ENCODE assay signal across 9 cellular contexts in genomic region chr19:37691881-37692504, GRCh38. TPM values are rescaled to one million over a fixed set of nuclear protein-coding genes. Genes with fewer than 3 reads are reported as not detected.
DNase-seq lines count a peak whose midpoint lies in the region; ATAC-seq and TF ChIP-seq lines count a peak whose summit lies in the region.
"Had no signal": no experiment of that assay in that cellular context is flagged by ENCODE, and none has a peak within 500 bp of the region (broad histone marks: within the 10 kb centered on the region; RNA-seq: fewer than 3 reads in every experiment).

No MANE protein-coding gene starts in this region.

- no peaks in the 10 kb centered on the region for H3K36me3 ChIP-seq in right lobe of liver

- no peaks in the 10 kb centered on the region for H3K27me3 ChIP-seq in right lobe of liver

- CTCF ChIA-PET in activated CD8-positive, alpha-beta T cell treated with anti-CD3 and anti-CD28 coated beads, Interleukin-2, amount 10 ng/mL, durations not matched to agents 7 days and 5 days (lab: Charles Lee): interaction anchor here (0.7 kb wide), 1 partner anchor 210 kb away, joined by 3 read pairs; no protein-coding TSS in a partner anchor

- peak overlapping the region; percentile 88 for H3K27ac Mint-ChIP-seq in activated CD8-positive, alpha-beta T cell treated with anti-CD3 and anti-CD28 coated beads, Interleukin-2, amount 10 ng/mL, durations not matched to agents 7 days and 5 days

- intact Hi-C loops in right lobe of liver (cut with DNase I): no loop called here

- H3K36me3 Mint-ChIP-seq in activated CD8-positive, alpha-beta T cell treated with anti-CD3 and anti-CD28 coated beads, Interleukin-2, amount 10 ng/mL, durations not matched to agents 7 days and 5 days (ENCODE audit: low read depth): peaks cover 18% of the 10 kb centered on the region

- peak overlapping the region; percentile 32 to 47 (median 44) for H3K4me3 ChIP-seq in right lobe of liver
- H3K4me3 ChIP-seq: PC-9 had no signal

- no peak for TF ChIP-seq POLR2A in right lobe of liver (IDR thresholded peaks at IDR 0.05)

- POLR2A ChIA-PET in activated CD8-positive, alpha-beta T cell treated with anti-CD3 and anti-CD28 coated beads, Interleukin-2, amount 10 ng/mL, durations not matched to agents 7 days and 5 days (lab: Charles Lee): interaction anchor here (0.7 to 1.4 kb wide), 2 partner anchors 33 to 97 kb away, joined by 3 to 9 read pairs; partner anchors contain the start of genes ZNF540 and ZNF571

- H3K27ac ChIP-seq in right lobe of liver: peak overlapping the region in 2 of 3 donors; percentile 43 to 70
- H3K27ac ChIP-seq: PC-9 had no signal

- 2% methylated on average over 9 of the region's 48 CpGs for WGBS in right lobe of liver (ENCODE audit: insufficient coverage, low coverage, low lambda C conversion rate, missing lambda C conversion rate)

- H3K27me3 Mint-ChIP-seq in activated CD8-positive, alpha-beta T cell treated with anti-CD3 and anti-CD28 coated beads, Interleukin-2, amount 10 ng/mL, durations not matched to agents 7 days and 5 days (ENCODE audit: low read depth): no peaks in the 10 kb centered on the region

- peak; percentile 91 for ATAC-seq in activated CD8-positive, alpha-beta T cell treated with anti-CD3 and anti-CD28 coated beads, Interleukin-2, amount 10 ng/mL, durations not matched to agents 7 days and 5 days
- ATAC-seq in right lobe of liver: peak; percentile 85 to 96 (median 92)
- no peak for ATAC-seq in GM19324 (IDR thresholded peaks at IDR 0.05; ENCODE audit: low FRiP score, unreplicated experiment)

- DNase-seq in DMS79 treated with DMSO at 0.1 percent for 48 hours (lab: John Stamatoyannopoulos, UW): peak; percentile 81
- DNase-seq in NCI-H2029 (lab: John Stamatoyannopoulos, UW): peak; percentile 67
- peak; percentile 85 for DNase-seq in activated CD8-positive, alpha-beta T cell treated with anti-CD3 and anti-CD28 coated beads, Interleukin-2, amount 10 ng/mL, durations not matched to agents 7 days and 5 days
- peak; percentile 88 for DNase-seq in ecto neural progenitor cell (ENCODE audit: low spot score)
- peak; percentile 62 to 80 (median 75) for DNase-seq in right lobe of liver
- peak; percentile 81 to 82 for DNase-seq in stimulated activated CD4-positive, alpha-beta T cell treated with anti-CD3 and anti-CD28 coated beads, Interleukin-2, amount 100 ng/mL, for 24 hours
- no peak for DNase-seq in 8988T

- no peak for TF ChIP-seq CTCF in right lobe of liver (IDR thresholded peaks at IDR 0.05)

- H3K4me1 ChIP-seq in right lobe of liver: no peaks in the 10 kb centered on the region

- peaks cover 10% of the 10 kb centered on the region for H3K4me1 Mint-ChIP-seq in activated CD8-positive, alpha-beta T cell treated with anti-CD3 and anti-CD28 coated beads, Interleukin-2, amount 10 ng/mL, durations not matched to agents 7 days and 5 days (ENCODE audit: low read depth)

- H3K4me3 Mint-ChIP-seq in activated CD8-positive, alpha-beta T cell treated with anti-CD3 and anti-CD28 coated beads, Interleukin-2, amount 10 ng/mL, durations not matched to agents 7 days and 5 days: peak overlapping the region; percentile 85

- H3K9me3 ChIP-seq in right lobe of liver: peaks cover 0 to 4% (median 0%) of the 10 kb centered on the region in 4 donors

- peaks cover 24% of the 10 kb centered on the region for H3K9me3 Mint-ChIP-seq in activated CD8-positive, alpha-beta T cell treated with anti-CD3 and anti-CD28 coated beads, Interleukin-2, amount 10 ng/mL, durations not matched to agents 7 days and 5 days (ENCODE audit: insufficient read depth)

RNA-seq across cellular contexts. Expression of gene ZNF607, which starts 27.6 kb away (rescaled TPM):
- 1 to 10 TPM; 4.4 to 5.0 TPM for total RNA-seq in activated CD8-positive, alpha-beta T cell treated with anti-CD3 and anti-CD28 coated beads, Interleukin-2, amount 10 ng/mL, durations not matched to agents 7 days and 5 days
- 1 to 10 TPM in 1 of 6 experiments, under 1 TPM in 5; 0.37 to 1.9 (median 0.79) TPM for total RNA-seq in right lobe of liver

RNA-seq across cellular contexts. Expression of gene ZFP30, which starts 36.7 kb away (rescaled TPM):
- 1 to 10 TPM; 9.1 to 9.6 TPM for total RNA-seq in activated CD8-positive, alpha-beta T cell treated with anti-CD3 and anti-CD28 coated beads, Interleukin-2, amount 10 ng/mL, durations not matched to agents 7 days and 5 days
- total RNA-seq in right lobe of liver: 1 to 10 TPM; 2.9 to 5.0 (median 4.0) TPM
